ENCODE assay signal across 20 cellular contexts in the genomic region with DNA sequence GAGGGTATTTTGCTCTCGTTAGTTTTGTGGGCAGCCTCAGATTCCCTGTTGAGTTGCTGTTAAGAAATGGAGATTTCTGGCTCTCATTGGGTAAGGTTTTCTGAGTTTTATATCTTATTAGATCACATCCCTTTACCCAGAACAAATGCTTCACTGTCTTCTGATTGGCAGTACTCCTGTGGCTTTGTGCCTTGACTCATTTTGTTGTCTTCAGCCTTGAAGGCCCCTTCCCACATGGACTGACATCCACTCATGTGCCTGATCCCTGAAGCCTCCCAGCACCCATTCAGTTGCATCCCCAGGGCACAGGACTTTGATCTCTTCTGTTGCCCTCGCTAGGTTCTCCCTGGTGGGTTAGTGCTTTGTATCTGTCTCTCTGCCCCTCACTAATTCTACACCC.
"Had no signal": no experiment of that assay in that cellular context is flagged by ENCODE, and none has a peak within 500 bp of the region (broad histone marks: within the 10 kb centered on the region; RNA-seq: fewer than 3 reads in every experiment).

No MANE protein-coding gene starts in this region.

- H3K9me3 ChIP-seq: esophagus squamous epithelium, heart left ventricle, lower lobe of right lung, pancreas, SJCRH30, stomach, thyroid gland had no signal

- ATAC-seq: heart left ventricle, left cardiac atrium, lower lobe of right lung, pancreas had no signal

- H3K9me3 Mint-ChIP-seq: activated CD4-positive, alpha-beta T cell treated with anti-CD3 and anti-CD28 coated beads, Interleukin-2, amount 10 ng/mL, durations not matched to agents 24 days and 14 days had no signal

- DNase-seq: activated CD4-positive, alpha-beta T cell treated with anti-CD3 and anti-CD28 coated beads, Interleukin-2, amount 10 ng/mL, durations not matched to agents 24 days and 14 days; activated CD4-positive, CD25-positive, alpha-beta regulatory T cell; activated effector memory CD4-positive, alpha-beta T cell treated with Interleukin-2 at 50 U/mL for 16 hours; activated naive CD4-positive, alpha-beta T cell treated with anti-CD3 and anti-CD28 coated beads, Interleukin-2, amount 50 U/mL, for 16 hours; effector CD4-positive, alpha-beta T cell; esophagus squamous epithelium; heart left ventricle; left cardiac atrium; lower lobe of right lung; midbrain; pancreas; retina; SJCRH30; stimulated activated CD4-positive, alpha-beta T cell treated with anti-CD3 and anti-CD28 coated beads, Interleukin-15, amount 100 ng/mL, for 24 hours; stimulated activated CD4-positive, alpha-beta T cell treated with anti-CD3 and anti-CD28 coated beads, Interleukin-4, amount 100 ng/mL, for 24 hours; stomach; SW 1271; thyroid gland had no signal

- H3K4me3 ChIP-seq: cardiac muscle cell, coronary artery, esophagus squamous epithelium, heart left ventricle, lower lobe of right lung, pancreas, SJCRH30, stomach, thyroid gland had no signal

- H3K27me3 Mint-ChIP-seq: activated CD4-positive, alpha-beta T cell treated with anti-CD3 and anti-CD28 coated beads, Interleukin-2, amount 10 ng/mL, durations not matched to agents 24 days and 14 days had no signal

- H3K4me1 ChIP-seq: lower lobe of right lung, pancreas, SJCRH30, thyroid gland had no signal

- H3K27me3 ChIP-seq: cardiac muscle cell, esophagus squamous epithelium, heart left ventricle, pancreas, SJCRH30, stomach, thyroid gland had no signal

- H3K27ac ChIP-seq: cardiac muscle cell, coronary artery, esophagus squamous epithelium, heart left ventricle, lower lobe of right lung, pancreas, SJCRH30, stomach, thyroid gland had no signal

- H3K4me3 Mint-ChIP-seq: activated CD4-positive, alpha-beta T cell treated with anti-CD3 and anti-CD28 coated beads, Interleukin-2, amount 10 ng/mL, durations not matched to agents 24 days and 14 days had no signal

- H3K27ac Mint-ChIP-seq: activated CD4-positive, alpha-beta T cell treated with anti-CD3 and anti-CD28 coated beads, Interleukin-2, amount 10 ng/mL, durations not matched to agents 24 days and 14 days had no signal
